In the genomic region with DNA sequence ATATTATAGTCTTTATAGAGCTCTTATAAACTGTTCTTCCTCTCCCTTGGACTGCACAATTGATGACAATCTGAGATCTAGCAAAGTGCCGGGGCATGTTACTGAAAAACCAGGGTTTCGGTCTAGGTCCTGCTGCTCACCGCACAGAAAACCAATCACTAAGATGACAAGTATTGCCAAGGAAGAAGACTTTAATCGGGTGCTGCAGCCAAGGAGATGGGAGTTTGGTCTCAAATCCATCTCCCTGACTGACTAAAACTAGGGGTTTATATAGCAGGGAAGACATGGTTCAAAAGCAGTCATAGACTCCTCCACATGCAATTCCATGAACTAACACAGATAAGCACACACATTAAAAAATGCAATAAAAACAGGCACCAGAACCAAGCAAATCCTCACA, we compare ENCODE assay signal across 35 cellular contexts.
"Had no signal": no experiment of that assay in that cellular context is flagged by ENCODE, and none has a peak within 500 bp of the region (broad histone marks: within the 10 kb centered on the region; RNA-seq: fewer than 3 reads in every experiment).

No MANE protein-coding gene starts in this region.

- DNase-seq: Karpas-422, Kasumi-1, MG63, MM.1S, MV-4-11, NCI-H1048, NCI-H1092, NCI-H1092 treated with DMSO at 0.1 percent for 48 hours, NCI-H1105, NCI-H1105 treated with DMSO at 0.1 percent for 48 hours, NCI-H1417, NCI-H1417 treated with DMSO at 0.1 percent for 48 hours, NCI-H1436, NCI-H1436 treated with DMSO at 0.1 percent for 48 hours, NCI-H146, NCI-H1694, NCI-H1694 treated with DMSO at 0.1 percent for 48 hours, NCI-H187, NCI-H187 treated with DMSO at 0.1 percent for 48 hours, NCI-H1930, NCI-H2029, NCI-H2029 treated with DMSO at 0.1 percent for 48 hours, NCI-H2081, NCI-H2081 treated with DMSO at 0.1 percent for 48 hours, NCI-H2107, NCI-H2171, NCI-H2171 treated with DMSO at 0.1 percent for 48 hours, NCI-H2227 treated with DMSO at 0.1 percent for 48 hours, NCI-H226, NCI-H345, NCI-H446, NCI-H446 treated with DMSO at 0.1 percent for 48 hours, NCI-H510A, NCI-H510A treated with DMSO at 0.1 percent for 48 hours had no signal

- H3K27me3 ChIP-seq: MG63 had no signal

- H3K4me3 ChIP-seq: MG63 had no signal

- H3K4me2 ChIP-seq: KMS-11 had no signal

- H3K36me3 ChIP-seq: MG63 had no signal

- H3K27ac ChIP-seq: KMS-11 had no signal

- H3K9ac ChIP-seq: KMS-11 had no signal
